1 cellular context compared by ENCODE assay signal in the genomic region with DNA sequence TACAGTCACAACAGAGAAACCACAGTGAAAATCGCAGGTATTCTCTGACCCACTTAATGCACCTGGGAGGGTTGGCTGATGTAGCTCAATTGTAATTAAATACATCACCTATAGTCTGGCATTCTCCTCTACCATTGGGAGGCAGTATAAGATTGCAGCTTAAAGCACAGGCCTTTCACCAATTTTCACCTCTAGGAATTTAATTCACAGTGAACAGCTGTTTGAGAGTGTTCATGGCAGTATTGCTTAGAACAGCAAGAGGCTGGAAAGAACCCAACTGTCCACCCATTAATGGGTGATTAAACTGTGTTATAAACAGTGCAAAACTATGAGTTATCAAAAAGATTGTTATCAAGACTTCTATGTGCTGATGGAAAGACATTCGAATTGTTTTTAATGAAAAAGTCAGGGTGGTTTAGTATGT.
TF ChIP-seq lines count a peak whose summit lies in the region.

No MANE protein-coding gene starts in this region.

TF ChIP-seq in K562, 482 proteins besides CTCF, POLR2A, EP300 and RAD21 (continued from another document):
- TF ChIP-seq, protein P1, sequence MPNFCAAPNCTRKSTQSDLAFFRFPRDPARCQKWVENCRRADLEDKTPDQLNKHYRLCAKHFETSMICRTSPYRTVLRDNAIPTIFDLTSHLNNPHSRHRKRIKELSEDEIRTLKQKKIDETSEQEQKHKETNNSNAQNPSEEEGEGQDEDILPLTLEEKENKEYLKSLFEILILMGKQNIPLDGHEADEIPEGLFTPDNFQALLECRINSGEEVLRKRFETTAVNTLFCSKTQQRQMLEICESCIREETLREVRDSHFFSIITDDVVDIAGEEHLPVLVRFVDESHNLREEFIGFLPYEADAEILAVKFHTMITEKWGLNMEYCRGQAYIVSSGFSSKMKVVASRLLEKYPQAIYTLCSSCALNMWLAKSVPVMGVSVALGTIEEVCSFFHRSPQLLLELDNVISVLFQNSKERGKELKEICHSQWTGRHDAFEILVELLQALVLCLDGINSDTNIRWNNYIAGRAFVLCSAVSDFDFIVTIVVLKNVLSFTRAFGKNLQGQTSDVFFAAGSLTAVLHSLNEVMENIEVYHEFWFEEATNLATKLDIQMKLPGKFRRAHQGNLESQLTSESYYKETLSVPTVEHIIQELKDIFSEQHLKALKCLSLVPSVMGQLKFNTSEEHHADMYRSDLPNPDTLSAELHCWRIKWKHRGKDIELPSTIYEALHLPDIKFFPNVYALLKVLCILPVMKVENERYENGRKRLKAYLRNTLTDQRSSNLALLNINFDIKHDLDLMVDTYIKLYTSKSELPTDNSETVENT (CRISPR knock-in tag; IDR thresholded peaks at IDR 0.05), result 0 out of 2 replicates have a peak, but pooled peaks have one; percentile 4
- peak; percentile 74 for TF ChIP-seq CC2D1A (IDR thresholded peaks at IDR 0.05)
- TF ChIP-seq PCBP2 (IDR thresholded peaks at IDR 0.05; ENCODE audit: low read depth, low read length, poor library complexity, severe bottlenecking), result no peak
- TF ChIP-seq SMC3 (conservative IDR thresholded peaks at IDR 0.05; ENCODE audit: insufficient read depth, low read depth, low read length), result peak; percentile 94
- TF ChIP-seq, protein P2, sequence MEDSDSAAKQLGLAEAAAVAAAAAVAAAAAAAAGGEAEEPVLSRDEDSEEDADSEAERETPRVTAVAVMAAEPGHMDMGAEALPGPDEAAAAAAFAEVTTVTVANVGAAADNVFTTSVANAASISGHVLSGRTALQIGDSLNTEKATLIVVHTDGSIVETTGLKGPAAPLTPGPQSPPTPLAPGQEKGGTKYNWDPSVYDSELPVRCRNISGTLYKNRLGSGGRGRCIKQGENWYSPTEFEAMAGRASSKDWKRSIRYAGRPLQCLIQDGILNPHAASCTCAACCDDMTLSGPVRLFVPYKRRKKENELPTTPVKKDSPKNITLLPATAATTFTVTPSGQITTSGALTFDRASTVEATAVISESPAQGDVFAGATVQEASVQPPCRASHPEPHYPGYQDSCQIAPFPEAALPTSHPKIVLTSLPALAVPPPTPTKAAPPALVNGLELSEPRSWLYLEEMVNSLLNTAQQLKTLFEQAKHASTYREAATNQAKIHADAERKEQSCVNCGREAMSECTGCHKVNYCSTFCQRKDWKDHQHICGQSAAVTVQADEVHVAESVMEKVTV (CRISPR knock-in tag; IDR thresholded peaks at IDR 0.05), result peak; percentile 95
- no peak for TF ChIP-seq SIN3A (IDR thresholded peaks at IDR 0.05; ENCODE audit: borderline replicate concordance in 2 of 2, control insufficient read depth in 1 of 2, low read depth in 2 of 2, low read length in 2 of 2)
- TF ChIP-seq, protein P3, sequence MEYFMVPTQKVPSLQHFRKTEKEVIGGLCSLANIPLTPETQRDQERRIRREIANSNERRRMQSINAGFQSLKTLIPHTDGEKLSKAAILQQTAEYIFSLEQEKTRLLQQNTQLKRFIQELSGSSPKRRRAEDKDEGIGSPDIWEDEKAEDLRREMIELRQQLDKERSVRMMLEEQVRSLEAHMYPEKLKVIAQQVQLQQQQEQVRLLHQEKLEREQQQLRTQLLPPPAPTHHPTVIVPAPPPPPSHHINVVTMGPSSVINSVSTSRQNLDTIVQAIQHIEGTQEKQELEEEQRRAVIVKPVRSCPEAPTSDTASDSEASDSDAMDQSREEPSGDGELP (CRISPR knock-in tag; IDR thresholded peaks at IDR 0.05; ENCODE audit: borderline replicate concordance), result peak; percentile 70; the same call in 1 of the 2 replicates
- no peak for TF ChIP-seq MAFG (tag; conservative IDR thresholded peaks at IDR 0.05)
- TF ChIP-seq, protein P4, sequence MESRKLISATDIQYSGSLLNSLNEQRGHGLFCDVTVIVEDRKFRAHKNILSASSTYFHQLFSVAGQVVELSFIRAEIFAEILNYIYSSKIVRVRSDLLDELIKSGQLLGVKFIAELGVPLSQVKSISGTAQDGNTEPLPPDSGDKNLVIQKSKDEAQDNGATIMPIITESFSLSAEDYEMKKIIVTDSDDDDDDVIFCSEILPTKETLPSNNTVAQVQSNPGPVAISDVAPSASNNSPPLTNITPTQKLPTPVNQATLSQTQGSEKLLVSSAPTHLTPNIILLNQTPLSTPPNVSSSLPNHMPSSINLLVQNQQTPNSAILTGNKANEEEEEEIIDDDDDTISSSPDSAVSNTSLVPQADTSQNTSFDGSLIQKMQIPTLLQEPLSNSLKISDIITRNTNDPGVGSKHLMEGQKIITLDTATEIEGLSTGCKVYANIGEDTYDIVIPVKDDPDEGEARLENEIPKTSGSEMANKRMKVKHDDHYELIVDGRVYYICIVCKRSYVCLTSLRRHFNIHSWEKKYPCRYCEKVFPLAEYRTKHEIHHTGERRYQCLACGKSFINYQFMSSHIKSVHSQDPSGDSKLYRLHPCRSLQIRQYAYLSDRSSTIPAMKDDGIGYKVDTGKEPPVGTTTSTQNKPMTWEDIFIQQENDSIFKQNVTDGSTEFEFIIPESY (CRISPR knock-in tag; IDR thresholded peaks at IDR 0.05), result peak; percentile 53; the same call in 1 of the 2 replicates
- TF ChIP-seq, protein P5, sequence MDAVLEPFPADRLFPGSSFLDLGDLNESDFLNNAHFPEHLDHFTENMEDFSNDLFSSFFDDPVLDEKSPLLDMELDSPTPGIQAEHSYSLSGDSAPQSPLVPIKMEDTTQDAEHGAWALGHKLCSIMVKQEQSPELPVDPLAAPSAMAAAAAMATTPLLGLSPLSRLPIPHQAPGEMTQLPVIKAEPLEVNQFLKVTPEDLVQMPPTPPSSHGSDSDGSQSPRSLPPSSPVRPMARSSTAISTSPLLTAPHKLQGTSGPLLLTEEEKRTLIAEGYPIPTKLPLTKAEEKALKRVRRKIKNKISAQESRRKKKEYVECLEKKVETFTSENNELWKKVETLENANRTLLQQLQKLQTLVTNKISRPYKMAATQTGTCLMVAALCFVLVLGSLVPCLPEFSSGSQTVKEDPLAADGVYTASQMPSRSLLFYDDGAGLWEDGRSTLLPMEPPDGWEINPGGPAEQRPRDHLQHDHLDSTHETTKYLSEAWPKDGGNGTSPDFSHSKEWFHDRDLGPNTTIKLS (IDR thresholded peaks at IDR 0.05; ENCODE audit: borderline replicate concordance, low read depth), result no peak
- TF ChIP-seq ZNF436 (CRISPR knock-in tag; IDR thresholded peaks at IDR 0.05), result no peak
- TF ChIP-seq ARID2 (IDR thresholded peaks at IDR 0.05), result peak; percentile 85
- TF ChIP-seq ZNF41 (CRISPR knock-in tag; conservative IDR thresholded peaks at IDR 0.05), result no peak
- 0 out of 2 replicates have a peak, but pooled peaks have one; percentile 38 for TF ChIP-seq GATA2 (CRISPR knock-in tag; IDR thresholded peaks at IDR 0.05)
- TF ChIP-seq, protein P6, sequence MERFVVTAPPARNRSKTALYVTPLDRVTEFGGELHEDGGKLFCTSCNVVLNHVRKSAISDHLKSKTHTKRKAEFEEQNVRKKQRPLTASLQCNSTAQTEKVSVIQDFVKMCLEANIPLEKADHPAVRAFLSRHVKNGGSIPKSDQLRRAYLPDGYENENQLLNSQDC (CRISPR knock-in tag; IDR thresholded peaks at IDR 0.05), result no peak
- peak; percentile 22; the same call in 1 of the 2 replicates for TF ChIP-seq TEAD4 (IDR thresholded peaks at IDR 0.05; ENCODE audit: low read length)
- TF ChIP-seq TEAD4 (CRISPR knock-in tag; IDR thresholded peaks at IDR 0.05; ENCODE audit: borderline replicate concordance), result no peak
- TF ChIP-seq KLF16 (IDR thresholded peaks at IDR 0.05), result peak; percentile 35; the same call in 1 of the 2 replicates
- no peak for TF ChIP-seq HOXB6 (CRISPR knock-in tag; IDR thresholded peaks at IDR 0.05; ENCODE audit: borderline replicate concordance)
- no peak for TF ChIP-seq RHOXF2B (CRISPR knock-in tag; conservative IDR thresholded peaks at IDR 0.05)
- no peak for TF ChIP-seq SP2 (IDR thresholded peaks at IDR 0.05; ENCODE audit: extremely low read depth, low read depth, low read length, poor library complexity, severe bottlenecking)
- 0 out of 2 replicates have a peak, but pooled peaks have one; percentile 7 for TF ChIP-seq DPF2 (IDR thresholded peaks at IDR 0.05)
- TF ChIP-seq ATF7 (IDR thresholded peaks at IDR 0.05), result peak; percentile 16; the same call in 1 of the 2 replicates
- TF ChIP-seq, protein P7, sequence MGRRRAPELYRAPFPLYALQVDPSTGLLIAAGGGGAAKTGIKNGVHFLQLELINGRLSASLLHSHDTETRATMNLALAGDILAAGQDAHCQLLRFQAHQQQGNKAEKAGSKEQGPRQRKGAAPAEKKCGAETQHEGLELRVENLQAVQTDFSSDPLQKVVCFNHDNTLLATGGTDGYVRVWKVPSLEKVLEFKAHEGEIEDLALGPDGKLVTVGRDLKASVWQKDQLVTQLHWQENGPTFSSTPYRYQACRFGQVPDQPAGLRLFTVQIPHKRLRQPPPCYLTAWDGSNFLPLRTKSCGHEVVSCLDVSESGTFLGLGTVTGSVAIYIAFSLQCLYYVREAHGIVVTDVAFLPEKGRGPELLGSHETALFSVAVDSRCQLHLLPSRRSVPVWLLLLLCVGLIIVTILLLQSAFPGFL (CRISPR knock-in tag; IDR thresholded peaks at IDR 0.05), result no peak
- TF ChIP-seq TEAD1 (CRISPR knock-in tag; IDR thresholded peaks at IDR 0.05), result 0 out of 4 replicates have a peak, but pooled peaks of 1 of the 2 experiments have one; percentile 47
- TF ChIP-seq STAG1 (CRISPR knock-in tag; IDR thresholded peaks at IDR 0.05; ENCODE audit: borderline replicate concordance), result peak; percentile 45; the same call in 1 of the 2 replicates
- TF ChIP-seq, protein P8, sequence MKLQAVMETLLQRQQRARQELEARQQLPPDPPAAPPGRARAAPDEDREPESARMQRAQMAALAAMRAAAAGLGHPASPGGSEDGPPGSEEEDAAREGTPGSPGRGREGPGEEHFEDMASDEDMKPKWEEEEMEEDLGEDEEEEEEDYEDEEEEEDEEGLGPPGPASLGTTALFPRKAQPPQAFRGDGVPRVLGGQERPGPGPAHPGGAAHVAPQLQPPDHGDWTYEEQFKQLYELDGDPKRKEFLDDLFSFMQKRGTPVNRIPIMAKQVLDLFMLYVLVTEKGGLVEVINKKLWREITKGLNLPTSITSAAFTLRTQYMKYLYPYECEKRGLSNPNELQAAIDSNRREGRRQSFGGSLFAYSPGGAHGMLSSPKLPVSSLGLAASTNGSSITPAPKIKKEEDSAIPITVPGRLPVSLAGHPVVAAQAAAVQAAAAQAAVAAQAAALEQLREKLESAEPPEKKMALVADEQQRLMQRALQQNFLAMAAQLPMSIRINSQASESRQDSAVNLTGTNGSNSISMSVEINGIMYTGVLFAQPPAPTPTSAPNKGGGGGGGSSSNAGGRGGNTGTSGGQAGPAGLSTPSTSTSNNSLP (IDR thresholded peaks at IDR 0.05; ENCODE audit: borderline replicate concordance, low read depth, low read length), result peak; percentile 88; the same call in 1 of the 2 replicates
- TF ChIP-seq HDAC2 (IDR thresholded peaks at IDR 0.05), result 0 out of 2 replicates have a peak, but pooled peaks have one; percentile 11
- TF ChIP-seq, protein P9, sequence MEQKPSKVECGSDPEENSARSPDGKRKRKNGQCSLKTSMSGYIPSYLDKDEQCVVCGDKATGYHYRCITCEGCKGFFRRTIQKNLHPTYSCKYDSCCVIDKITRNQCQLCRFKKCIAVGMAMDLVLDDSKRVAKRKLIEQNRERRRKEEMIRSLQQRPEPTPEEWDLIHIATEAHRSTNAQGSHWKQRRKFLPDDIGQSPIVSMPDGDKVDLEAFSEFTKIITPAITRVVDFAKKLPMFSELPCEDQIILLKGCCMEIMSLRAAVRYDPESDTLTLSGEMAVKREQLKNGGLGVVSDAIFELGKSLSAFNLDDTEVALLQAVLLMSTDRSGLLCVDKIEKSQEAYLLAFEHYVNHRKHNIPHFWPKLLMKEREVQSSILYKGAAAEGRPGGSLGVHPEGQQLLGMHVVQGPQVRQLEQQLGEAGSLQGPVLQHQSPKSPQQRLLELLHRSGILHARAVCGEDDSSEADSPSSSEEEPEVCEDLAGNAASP (IDR thresholded peaks at IDR 0.05), result no peak
- TF ChIP-seq RB1 (IDR thresholded peaks at IDR 0.05; ENCODE audit: low read depth), result 0 out of 2 replicates have a peak, but pooled peaks have one; percentile 17
